8 cellular contexts compared by ENCODE assay signal in the genomic region with DNA sequence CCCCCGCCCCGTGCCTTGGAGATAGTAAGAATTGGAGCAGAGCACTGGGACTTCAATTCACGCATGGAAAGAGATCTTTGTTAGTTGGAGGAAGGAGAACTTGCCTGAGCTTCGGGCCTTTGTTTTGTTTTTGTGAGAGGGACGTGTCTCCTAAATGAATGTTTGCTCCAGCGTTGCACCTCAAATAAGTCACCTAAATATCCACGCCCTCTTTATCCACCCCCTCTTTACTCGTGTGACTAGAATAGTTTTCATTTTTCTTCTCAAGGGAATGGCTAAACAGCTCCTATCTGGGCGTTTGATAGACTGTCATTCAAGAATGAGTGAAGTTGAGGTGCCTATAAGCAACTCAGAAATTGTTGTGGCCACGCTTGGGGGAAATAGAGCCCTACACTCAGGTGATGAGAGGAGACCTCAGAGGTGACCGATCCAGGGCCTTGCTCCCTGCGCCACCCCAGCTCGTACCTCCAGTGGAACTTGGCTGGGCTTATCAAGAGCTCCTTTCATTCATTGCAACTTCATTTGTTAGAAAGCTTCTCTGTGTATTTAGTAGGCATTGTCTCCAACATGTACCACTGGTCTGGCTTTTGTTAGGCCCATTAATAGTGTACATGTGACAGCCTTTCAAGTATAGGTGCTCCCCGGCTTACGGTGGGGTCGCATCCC. TPM values are rescaled to one million over a fixed set of nuclear protein-coding genes. Genes with fewer than 3 reads are reported as not detected.
A peak's percentile ranks its signal among the peaks of the same experiment; 100 is the strongest.
DNase-seq lines count a peak whose midpoint lies in the region; ATAC-seq and TF ChIP-seq lines count a peak whose summit lies in the region.

No MANE protein-coding gene starts in this region.

- no peak; the same call in 1 of the 2 replicates for ATAC-seq in PC-3
- ATAC-seq in GM19452 (IDR thresholded peaks at IDR 0.05; ENCODE audit: unreplicated experiment), result no peak

- H3K4me1 ChIP-seq in Caco-2 (peaks cover 6% of the 10 kb centered on the region; the same call in 1 of the 2 replicates), PC-3 (ENCODE audit: insufficient read depth, low read length) (peaks cover 16% of the 10 kb centered on the region)

- peaks cover 34% of the 10 kb centered on the region for H3K79me2 ChIP-seq in PC-3 (ENCODE audit: low read length)

- peak overlapping the region; percentile 97 for H3K4me2 ChIP-seq in PC-3 (ENCODE audit: low read length)

- H3K27ac ChIP-seq in PC-3 (ENCODE audit: low read length) (0 out of 2 replicates have a peak overlapping the region, but pooled peaks have one; percentile 21), epithelial cell of prostate (peak overlapping the region; percentile 53)

- no peaks in the 10 kb centered on the region for H3F3A ChIP-seq in PC-3 (ENCODE audit: low read length, unreplicated experiment)

- H2AFZ ChIP-seq in PC-3 (ENCODE audit: low read length), result peak overlapping the region; percentile 89

- no peaks in the 10 kb centered on the region for H3K27me3 ChIP-seq in Caco-2 (replicated peaks; ENCODE audit: control insufficient read depth, insufficient read depth, low read length)
- no peaks in the 10 kb centered on the region for H3K27me3 ChIP-seq in PC-3 (ENCODE audit: low read length)

- H3K36me3 Mint-ChIP-seq in Caco-2 (ENCODE audit: insufficient read depth, unreplicated experiment) (peaks cover 27% of the 10 kb centered on the region), osteocyte (ENCODE audit: unreplicated experiment) (no peaks in the 10 kb centered on the region)

- CTCF ChIA-PET in Caco-2 (lab: Charles Lee), result interaction anchor here (0.6 to 1.5 kb wide), 6 partner anchors 17 to 1414 kb away, joined by 3 to 9 read pairs (median 4); a partner anchor contains a TSS
- CTCF ChIA-PET in PC-3 (lab: Charles Lee), result interaction anchor here (0.5 kb wide), 1 partner anchor 18 kb away, joined by 4 read pairs; no protein-coding TSS in a partner anchor

- no peak for TF ChIP-seq CTCF in Caco-2 (IDR thresholded peaks at IDR 0.05; ENCODE audit: insufficient read depth in 1 of 2, low read depth in 1 of 2, low read length in 1 of 2, severe bottlenecking in 1 of 2, unreplicated experiment in 1 of 2)
- no peak for TF ChIP-seq CTCF in PC-3 (conservative IDR thresholded peaks at IDR 0.05; ENCODE audit: low read depth, low read length)
- TF ChIP-seq CTCF in osteocyte (IDR thresholded peaks at IDR 0.05), result no peak

- peaks cover 3% of the 10 kb centered on the region for H3K36me3 ChIP-seq in Caco-2 (ENCODE audit: control insufficient read depth, insufficient read depth, low read length)
- H3K36me3 ChIP-seq in PC-3 (ENCODE audit: low read depth, low read length), result no peaks in the 10 kb centered on the region; the same call in 1 of the 2 replicates

- H3K9me2 ChIP-seq in PC-3 (replicated peaks; ENCODE audit: low read length), result no peaks in the 10 kb centered on the region

- H3K27ac Mint-ChIP-seq in Caco-2 (ENCODE audit: unreplicated experiment) (peak overlapping the region; percentile 91), osteocyte (ENCODE audit: unreplicated experiment) (peak overlapping the region; percentile 92)

- intact Hi-C loops in Caco-2 (cut with micrococcal nuclease; ENCODE audit: unreplicated experiment), result no loop called here
- intact Hi-C loops in PC-3 (cut with micrococcal nuclease), result no loop called here

- H4K20me1 ChIP-seq in PC-3 (ENCODE audit: low read length), result no peaks in the 10 kb centered on the region

- H3K27me3 Mint-ChIP-seq in Caco-2 (ENCODE audit: insufficient read depth, unreplicated experiment) (no peaks in the 10 kb centered on the region), osteocyte (ENCODE audit: unreplicated experiment) (peaks cover 5% of the 10 kb centered on the region)

- H3K4me3 ChIP-seq in Caco-2 (ENCODE audit: low read depth, low read length) (peak overlapping the region; percentile 80), PC-3 (ENCODE audit: low read length) (peak overlapping the region; percentile 97)

- H3K9ac ChIP-seq in PC-3 (ENCODE audit: low read length), result peak overlapping the region; percentile 91

- H3K9me3 ChIP-seq in Caco-2 (no peaks in the 10 kb centered on the region), PC-3 (ENCODE audit: low read length) (no peaks in the 10 kb centered on the region)

- H3K9me3 Mint-ChIP-seq in Caco-2 (ENCODE audit: unreplicated experiment) (no peaks in the 10 kb centered on the region), osteocyte (ENCODE audit: unreplicated experiment) (no peaks in the 10 kb centered on the region)

- TSS peak; percentile 32 for BruUV-seq in Caco-2 (replicated peaks; lab: Mats Ljungman, UMichigan)
- BruUV-seq in PC-3 (replicated peaks; lab: Mats Ljungman, UMichigan), result TSS peak; percentile 44

- H3K4me3 Mint-ChIP-seq in Caco-2 (ENCODE audit: unreplicated experiment), result peak overlapping the region; percentile 95
- peak overlapping the region; percentile 98 for H3K4me3 Mint-ChIP-seq in osteocyte (ENCODE audit: unreplicated experiment)

- DNase-seq in Caco-2, result no peak
- no peak for DNase-seq in PC-3
- DNase-seq in epithelial cell of prostate (ENCODE audit: low read depth, low spot score), result no peak
- no peak for DNase-seq in osteocyte (ENCODE audit: extremely low spot score, unreplicated experiment)
- DNase-seq in DMS114 treated with DMSO at 0.1 percent for 48 hours (lab: John Stamatoyannopoulos, UW; ENCODE audit: unreplicated experiment), result no peak
- DNase-seq in NCI-H69 (lab: John Stamatoyannopoulos, UW), result no peak
- no peak for DNase-seq in SHP77 treated with DMSO at 0.1 percent for 48 hours (lab: John Stamatoyannopoulos, UW)

- H3K4me1 Mint-ChIP-seq in Caco-2 (ENCODE audit: low read depth, unreplicated experiment) (peaks cover 10% of the 10 kb centered on the region), osteocyte (ENCODE audit: unreplicated experiment) (peaks cover 55% of the 10 kb centered on the region)

- POLR2A ChIA-PET in Caco-2 (lab: Charles Lee) (interaction anchor here (0.6 to 1.2 kb wide), 2 partner anchors 14 to 287 kb away, joined by 3 to 13 read pairs; no protein-coding TSS in a partner anchor), PC-3 (lab: Charles Lee; ENCODE audit: unreplicated experiment) (no interaction called here)

RNA-seq across cellular contexts. Expression of a gene that starts 0.9 kb away (rescaled TPM):
- total RNA-seq in Caco-2 (2022) (79.5 and 101 TPM in 2 replicates), PC-3 (2014; rRNA removed) (45.7 and 57.8 TPM in 2 replicates), osteocyte (94.6 and 96.7 TPM in 2 replicates)
